In the genomic region with DNA sequence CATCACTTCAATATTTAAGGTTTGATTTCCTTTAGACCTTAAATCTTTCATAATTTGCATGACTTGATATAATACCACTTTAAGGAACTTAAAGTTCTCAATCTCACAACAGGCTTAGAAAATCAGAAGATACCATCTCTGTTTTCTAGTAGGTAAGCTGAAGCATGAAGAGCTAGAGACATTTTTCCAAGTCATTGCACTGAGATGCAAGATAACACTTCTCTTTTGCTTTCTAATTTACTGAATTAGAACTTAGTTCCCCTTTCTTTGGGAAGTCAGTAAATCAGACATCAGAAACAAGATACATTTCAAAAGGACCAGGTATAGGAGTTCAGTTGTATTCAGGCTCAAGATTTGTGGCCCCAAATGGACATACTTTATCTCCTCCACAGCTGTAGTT, we compare ENCODE assay signal across 21 cellular contexts.
A peak's percentile ranks its signal among the peaks of the same experiment; 100 is the strongest.
DNase-seq lines count a peak whose midpoint lies in the region; ATAC-seq and TF ChIP-seq lines count a peak whose summit lies in the region.
"Had no signal": no experiment of that assay in that cellular context is flagged by ENCODE, and none has a peak within 500 bp of the region (broad histone marks: within the 10 kb centered on the region; RNA-seq: fewer than 3 reads in every experiment).

No MANE protein-coding gene starts in this region.

- TF ChIP-seq POLR2A in prostate gland (IDR thresholded peaks at IDR 0.05): no peak

- no peak overlapping the region for H3K27ac ChIP-seq in parathyroid adenoma
- H3K27ac ChIP-seq in prostate gland: no peak overlapping the region
- H3K27ac ChIP-seq: ovary, sigmoid colon, upper lobe of left lung had no signal

- no peak for TF ChIP-seq CTCF in parathyroid adenoma (IDR thresholded peaks at IDR 0.05)
- no peak for TF ChIP-seq CTCF in prostate gland (IDR thresholded peaks at IDR 0.05)

- H3K36me3 ChIP-seq in parathyroid adenoma (ENCODE audit: control insufficient read depth, insufficient read depth, low read length): no peaks in the 10 kb centered on the region
- peaks cover 0 to 6% of the 10 kb centered on the region in 2 donors for H3K36me3 ChIP-seq in prostate gland
- H3K36me3 ChIP-seq: ovary, upper lobe of left lung had no signal

- H2AFZ ChIP-seq in parathyroid adenoma: no peak overlapping the region

- H3K4me1 ChIP-seq in parathyroid adenoma (no peaks in the 10 kb centered on the region), prostate gland (replicated peaks) (no peaks in the 10 kb centered on the region)
- H3K4me1 ChIP-seq: sigmoid colon, upper lobe of left lung had no signal

- H3K9ac ChIP-seq in parathyroid adenoma: no peak overlapping the region

- H3K79me2 ChIP-seq in parathyroid adenoma: no peaks in the 10 kb centered on the region

- peak overlapping the region; percentile 29 for H3K4me2 ChIP-seq in parathyroid adenoma (ENCODE audit: low read length)

- H3K27me3 ChIP-seq in parathyroid adenoma (ENCODE audit: control insufficient read depth, insufficient read depth, low read length) (no peaks in the 10 kb centered on the region), prostate gland (replicated peaks; ENCODE audit: insufficient read depth) (no peaks in the 10 kb centered on the region)
- H3K27me3 ChIP-seq: ovary, sigmoid colon, upper lobe of left lung had no signal

- ATAC-seq in GM18868 (IDR thresholded peaks at IDR 0.05; ENCODE audit: unreplicated experiment) (peak; percentile 78), HG02884 (IDR thresholded peaks at IDR 0.05; ENCODE audit: unreplicated experiment) (peak; percentile 58), HG03439 (IDR thresholded peaks at IDR 0.05; ENCODE audit: unreplicated experiment) (no peak)
- ATAC-seq: naive thymus-derived CD8-positive, alpha-beta T cell had no signal

- H3K9me3 ChIP-seq in parathyroid adenoma (ENCODE audit: control insufficient read depth, low read length): no peaks in the 10 kb centered on the region
- no peaks in the 10 kb centered on the region for H3K9me3 ChIP-seq in prostate gland
- H3K9me3 ChIP-seq: ovary, sigmoid colon, upper lobe of left lung had no signal

- DNase-seq in NAMALWA (ENCODE audit: low spot score) (peak; percentile 13), NCI-H2107 (lab: John Stamatoyannopoulos, UW) (no peak), prostate gland (ENCODE audit: low spot score) (no peak)
- DNase-seq: activated CD4-positive, alpha-beta T cell treated with anti-CD3 and anti-CD28 coated beads, Interleukin-2, amount 50 U/mL, for 1 hour; activated CD8-positive, alpha-beta memory T cell treated with anti-CD3 and anti-CD28 coated beads, Interleukin-2, amount 50 U/mL, for 48 hours; activated gamma-delta T cell; DMS79; hypothalamus; naive thymus-derived CD8-positive, alpha-beta T cell; NCI-H1930; NCI-H446 treated with DMSO at 0.1 percent for 48 hours; NK-92 treated with Interleukin-12 subunit alpha and Interleukin-12 subunit beta, amount 100 ng/mL, for 24 hours; ovary; RPMI8226; sigmoid colon; SW 1271; upper lobe of left lung had no signal

- H3K4me3 ChIP-seq in parathyroid adenoma (ENCODE audit: low read depth, low read length) (no peak overlapping the region), prostate gland (no peak overlapping the region)
- H3K4me3 ChIP-seq: ovary, sigmoid colon, upper lobe of left lung had no signal

- intact Hi-C loops in prostate gland (cut with DNase I): no loop called here
